ENCODE assay signal across 1 cellular context in the genomic region with DNA sequence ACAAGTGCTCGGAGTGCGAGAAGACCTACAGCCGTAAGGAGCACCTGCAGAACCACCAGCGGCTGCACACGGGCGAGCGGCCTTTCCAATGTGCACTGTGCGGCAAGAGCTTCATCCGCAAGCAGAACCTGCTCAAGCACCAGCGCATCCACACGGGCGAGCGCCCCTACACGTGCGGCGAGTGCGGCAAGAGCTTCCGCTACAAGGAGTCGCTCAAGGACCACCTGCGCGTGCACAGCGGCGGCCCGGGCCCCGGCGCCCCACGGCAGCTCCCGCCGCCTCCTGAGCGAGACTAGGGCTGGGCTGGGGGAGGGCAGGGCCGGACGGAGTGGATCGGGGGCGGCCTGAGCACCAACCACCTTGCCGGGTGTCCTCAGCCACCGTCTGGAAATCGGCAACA.
TF ChIP-seq lines count a peak whose summit lies in the region.

No MANE protein-coding gene starts in this region.

TF ChIP-seq in K562, 482 proteins besides CTCF, POLR2A, EP300 and RAD21:
- TF ChIP-seq POLR2G (IDR thresholded peaks at IDR 0.05; ENCODE audit: low read depth, low read length) (peak; percentile 25; the same call in 1 of the 2 replicates), ZNF274 (IDR thresholded peaks at IDR 0.05; ENCODE audit: borderline replicate concordance, low read depth, low read length) (no peak), HDAC3 (IDR thresholded peaks at IDR 0.05; ENCODE audit: borderline replicate concordance, partially characterized antibody) (no peak), CHD4 (IDR thresholded peaks at IDR 0.05; ENCODE audit: insufficient read depth, insufficient replicate concordance, low read depth, low read length, poor library complexity, severe bottlenecking) (no peak), SNIP1 (IDR thresholded peaks at IDR 0.05; ENCODE audit: low read depth) (no peak), ZBED1 (IDR thresholded peaks at IDR 0.05) (no peak), TAF1 (IDR thresholded peaks at IDR 0.05; ENCODE audit: control insufficient read depth, extremely low read depth, insufficient read depth, low read length, severe bottlenecking) (no peak)
- TF ChIP-seq, protein P1, sequence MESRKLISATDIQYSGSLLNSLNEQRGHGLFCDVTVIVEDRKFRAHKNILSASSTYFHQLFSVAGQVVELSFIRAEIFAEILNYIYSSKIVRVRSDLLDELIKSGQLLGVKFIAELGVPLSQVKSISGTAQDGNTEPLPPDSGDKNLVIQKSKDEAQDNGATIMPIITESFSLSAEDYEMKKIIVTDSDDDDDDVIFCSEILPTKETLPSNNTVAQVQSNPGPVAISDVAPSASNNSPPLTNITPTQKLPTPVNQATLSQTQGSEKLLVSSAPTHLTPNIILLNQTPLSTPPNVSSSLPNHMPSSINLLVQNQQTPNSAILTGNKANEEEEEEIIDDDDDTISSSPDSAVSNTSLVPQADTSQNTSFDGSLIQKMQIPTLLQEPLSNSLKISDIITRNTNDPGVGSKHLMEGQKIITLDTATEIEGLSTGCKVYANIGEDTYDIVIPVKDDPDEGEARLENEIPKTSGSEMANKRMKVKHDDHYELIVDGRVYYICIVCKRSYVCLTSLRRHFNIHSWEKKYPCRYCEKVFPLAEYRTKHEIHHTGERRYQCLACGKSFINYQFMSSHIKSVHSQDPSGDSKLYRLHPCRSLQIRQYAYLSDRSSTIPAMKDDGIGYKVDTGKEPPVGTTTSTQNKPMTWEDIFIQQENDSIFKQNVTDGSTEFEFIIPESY (CRISPR knock-in tag; IDR thresholded peaks at IDR 0.05), result peak; percentile 96
- TF ChIP-seq, protein P2, sequence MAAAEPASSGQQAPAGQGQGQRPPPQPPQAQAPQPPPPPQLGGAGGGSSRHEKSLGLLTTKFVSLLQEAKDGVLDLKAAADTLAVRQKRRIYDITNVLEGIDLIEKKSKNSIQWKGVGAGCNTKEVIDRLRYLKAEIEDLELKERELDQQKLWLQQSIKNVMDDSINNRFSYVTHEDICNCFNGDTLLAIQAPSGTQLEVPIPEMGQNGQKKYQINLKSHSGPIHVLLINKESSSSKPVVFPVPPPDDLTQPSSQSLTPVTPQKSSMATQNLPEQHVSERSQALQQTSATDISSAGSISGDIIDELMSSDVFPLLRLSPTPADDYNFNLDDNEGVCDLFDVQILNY (CRISPR knock-in tag; IDR thresholded peaks at IDR 0.05), result no peak
